37 cellular contexts compared by ENCODE assay signal in the genomic region with DNA sequence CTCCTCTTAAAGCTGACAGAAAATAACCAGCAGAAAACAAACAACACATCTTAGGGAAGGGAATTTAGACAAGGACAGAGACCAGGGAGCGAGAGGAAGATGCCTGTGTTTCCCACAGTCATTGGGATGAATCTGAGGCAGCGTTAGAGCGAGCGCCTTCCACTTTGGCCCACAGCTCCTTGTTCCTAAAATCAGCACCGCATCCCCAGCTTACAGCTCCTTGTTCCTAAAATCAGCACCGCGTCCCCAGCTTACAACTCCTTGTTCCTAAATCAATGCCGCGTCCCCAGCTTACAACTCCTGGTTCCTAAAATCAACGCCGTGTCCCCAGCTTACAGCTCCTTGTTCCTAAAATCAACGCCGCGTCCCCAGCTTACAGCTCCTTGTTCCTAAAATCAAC.
"Had no signal": no experiment of that assay in that cellular context is flagged by ENCODE, and none has a peak within 500 bp of the region (broad histone marks: within the 10 kb centered on the region; RNA-seq: fewer than 3 reads in every experiment).

No MANE protein-coding gene starts in this region.

- H3K27ac Mint-ChIP-seq: activated B cell treated with CpG ODN at 0.5 μM for 24 hours; activated CD4-positive, alpha-beta memory T cell treated with anti-CD3 and anti-CD28 coated beads for 36 hours; activated CD4-positive, alpha-beta T cell treated with anti-CD3 and anti-CD28 coated beads, Interleukin-2, amount 10 ng/mL, durations not matched to agents 24 days and 14 days; activated CD8-positive, alpha-beta T cell treated with anti-CD3 and anti-CD28 coated beads for 36 hours; activated naive CD4-positive, alpha-beta T cell treated with anti-CD3 and anti-CD28 coated beads, Interleukin-2, amount 10 ng/mL, durations not matched to agents 7 days and 5 days; activated naive CD4-positive, alpha-beta T cell treated with anti-CD3 and anti-CD28 coated beads, Interleukin-2, amount 50 U/mL, for 24 hours; activated naive CD8-positive, alpha-beta T cell; activated naive CD8-positive, alpha-beta T cell treated with anti-CD3 and anti-CD28 coated beads, Interleukin-2, amount 10 ng/mL, durations not matched to agents 7 days and 5 days; activated naive CD8-positive, alpha-beta T cell treated with anti-CD3 and anti-CD28 coated beads, Interleukin-2, amount 50 U/mL, for 24 hours; activated T-helper 2 cell treated with anti-CD3 and anti-CD28 coated beads, Interferon-gamma antibody, Interleukin-2, Interleukin-4, amounts not matched to agents 10 μg/mL and 5 μg/mL and 100 μg/mL, durations not matched to agents 14 hours and 24 hours and 36 hours; T-helper 1 cell treated with Interleukin-12 subunit alpha and Interleukin-12 subunit beta and Interleukin-4 antibody, amounts not matched to agents 30 μg/mL and 1 μg/mL, for 36 hours; T-helper 2 cell treated with Interferon-gamma antibody and Interleukin-4, amounts not matched to agents 5 μg/mL and 100 μg/mL, for 36 hours had no signal

- H3K4me3 ChIP-seq: ascending aorta, cardiac muscle cell had no signal

- H3K9me3 ChIP-seq: ascending aorta had no signal

- H3K36me3 ChIP-seq: ascending aorta, cardiac muscle cell had no signal

- H3K4me3 Mint-ChIP-seq: activated B cell treated with CpG ODN at 0.5 μM for 24 hours; activated CD4-positive, alpha-beta memory T cell treated with anti-CD3 and anti-CD28 coated beads for 36 hours; activated CD4-positive, alpha-beta T cell treated with anti-CD3 and anti-CD28 coated beads, Interleukin-2, amount 10 ng/mL, durations not matched to agents 24 days and 14 days; activated CD8-positive, alpha-beta T cell treated with anti-CD3 and anti-CD28 coated beads for 36 hours; activated naive CD4-positive, alpha-beta T cell treated with anti-CD3 and anti-CD28 coated beads, Interleukin-2, amount 10 ng/mL, durations not matched to agents 7 days and 5 days; activated naive CD4-positive, alpha-beta T cell treated with anti-CD3 and anti-CD28 coated beads, Interleukin-2, amount 50 U/mL, for 24 hours; activated naive CD8-positive, alpha-beta T cell; activated naive CD8-positive, alpha-beta T cell treated with anti-CD3 and anti-CD28 coated beads, Interleukin-2, amount 10 ng/mL, durations not matched to agents 7 days and 5 days; activated naive CD8-positive, alpha-beta T cell treated with anti-CD3 and anti-CD28 coated beads, Interleukin-2, amount 50 U/mL, for 24 hours; activated T-cell treated with anti-CD3 and anti-CD28 coated beads, Interleukin-2, amount 50 U/mL, for 4 hours; brain; central memory CD8-positive, alpha-beta T cell; T-helper 1 cell treated with Interleukin-12 subunit alpha and Interleukin-12 subunit beta and Interleukin-4 antibody, amounts not matched to agents 30 μg/mL and 1 μg/mL, for 36 hours; T-helper 2 cell treated with Interferon-gamma antibody and Interleukin-4, amounts not matched to agents 5 μg/mL and 100 μg/mL, for 36 hours had no signal

- H3K27me3 ChIP-seq: ascending aorta, cardiac muscle cell had no signal

- DNase-seq: activated B cell treated with CpG ODN at 0.5 μM for 24 hours; activated CD4-positive, alpha-beta memory T cell treated with anti-CD3 and anti-CD28 coated beads for 36 hours; activated CD4-positive, alpha-beta T cell treated with anti-CD3 and anti-CD28 coated beads for 4 hours; activated CD4-positive, alpha-beta T cell treated with anti-CD3 and anti-CD28 coated beads, Interleukin-2, amount 10 ng/mL, durations not matched to agents 24 days and 14 days; activated CD4-positive, alpha-beta T cell treated with anti-CD3 and anti-CD28 coated beads, Interleukin-2, amount 50 U/mL, for 1 hour; activated CD4-positive, alpha-beta T cell treated with anti-CD3 and anti-CD28 coated beads, Interleukin-2, amount 50 U/mL, for 4 hours; activated CD4-positive, CD25-positive, alpha-beta regulatory T cell treated with anti-CD3 and anti-CD28 coated beads, Interleukin-2, amount 50 U/mL, for 72 hours; activated CD8-positive, alpha-beta memory T cell treated with anti-CD3 and anti-CD28 coated beads, Interleukin-2, amount 50 U/mL, for 4 hours; activated CD8-positive, alpha-beta T cell treated with anti-CD3 and anti-CD28 coated beads for 36 hours; activated effector memory CD4-positive, alpha-beta T cell treated with Interleukin-2 at 50 U/mL for 16 hours; activated gamma-delta T cell; activated naive CD4-positive, alpha-beta T cell treated with anti-CD3 and anti-CD28 coated beads, Interleukin-2, amount 10 ng/mL, durations not matched to agents 7 days and 5 days; activated naive CD4-positive, alpha-beta T cell treated with Interleukin-2 at 50 U/mL for 16 hours; activated naive CD8-positive, alpha-beta T cell treated with anti-CD3 and anti-CD28 coated beads, Interleukin-2, amount 10 ng/mL, durations not matched to agents 7 days and 5 days; activated naive CD8-positive, alpha-beta T cell treated with anti-CD3 and anti-CD28 coated beads, Interleukin-2, amount 50 U/mL, for 24 hours; activated T-cell treated with anti-CD3 and anti-CD28 coated beads for 4 hours; activated T-cell treated with anti-CD3 and anti-CD28 coated beads, Interleukin-2, amount 50 U/mL, for 1 hour; activated T-cell treated with anti-CD3 and anti-CD28 coated beads, Interleukin-2, amount 50 U/mL, for 4 hours; amygdala; anterior cingulate cortex; caudate nucleus; cerebellar nuclear complex; T-helper 1 cell; T-helper 2 cell; T-helper 9 cell had no signal

- H3K27me3 Mint-ChIP-seq: activated B cell treated with CpG ODN at 0.5 μM for 24 hours; activated CD4-positive, alpha-beta T cell treated with anti-CD3 and anti-CD28 coated beads, Interleukin-2, amount 10 ng/mL, durations not matched to agents 24 days and 14 days; activated CD8-positive, alpha-beta T cell treated with anti-CD3 and anti-CD28 coated beads for 36 hours; activated naive CD4-positive, alpha-beta T cell treated with anti-CD3 and anti-CD28 coated beads, Interleukin-2, amount 10 ng/mL, durations not matched to agents 7 days and 5 days; activated naive CD4-positive, alpha-beta T cell treated with anti-CD3 and anti-CD28 coated beads, Interleukin-2, amount 50 U/mL, for 24 hours; activated naive CD8-positive, alpha-beta T cell; activated naive CD8-positive, alpha-beta T cell treated with anti-CD3 and anti-CD28 coated beads, Interleukin-2, amount 10 ng/mL, durations not matched to agents 7 days and 5 days; activated naive CD8-positive, alpha-beta T cell treated with anti-CD3 and anti-CD28 coated beads, Interleukin-2, amount 50 U/mL, for 24 hours; brain had no signal

- H3K4me1 Mint-ChIP-seq: activated B cell treated with CpG ODN at 0.5 μM for 24 hours; activated CD4-positive, alpha-beta T cell treated with anti-CD3 and anti-CD28 coated beads, Interleukin-2, amount 10 ng/mL, durations not matched to agents 24 days and 14 days; activated naive CD4-positive, alpha-beta T cell treated with anti-CD3 and anti-CD28 coated beads, Interleukin-2, amount 10 ng/mL, durations not matched to agents 7 days and 5 days; activated naive CD4-positive, alpha-beta T cell treated with anti-CD3 and anti-CD28 coated beads, Interleukin-2, amount 50 U/mL, for 24 hours; activated naive CD8-positive, alpha-beta T cell treated with anti-CD3 and anti-CD28 coated beads, Interleukin-2, amount 10 ng/mL, durations not matched to agents 7 days and 5 days; activated naive CD8-positive, alpha-beta T cell treated with anti-CD3 and anti-CD28 coated beads, Interleukin-2, amount 50 U/mL, for 24 hours; central memory CD8-positive, alpha-beta T cell had no signal

- H3K27ac ChIP-seq: ascending aorta, cardiac muscle cell, VCaP had no signal

- H3K9me3 Mint-ChIP-seq: activated CD4-positive, alpha-beta memory T cell treated with anti-CD3 and anti-CD28 coated beads for 36 hours; activated CD4-positive, alpha-beta T cell treated with anti-CD3 and anti-CD28 coated beads, Interleukin-2, amount 10 ng/mL, durations not matched to agents 24 days and 14 days; activated CD8-positive, alpha-beta T cell treated with anti-CD3 and anti-CD28 coated beads for 36 hours; activated naive CD4-positive, alpha-beta T cell treated with anti-CD3 and anti-CD28 coated beads, Interleukin-2, amount 10 ng/mL, durations not matched to agents 7 days and 5 days; activated naive CD4-positive, alpha-beta T cell treated with anti-CD3 and anti-CD28 coated beads, Interleukin-2, amount 50 U/mL, for 24 hours; activated naive CD8-positive, alpha-beta T cell treated with anti-CD3 and anti-CD28 coated beads, Interleukin-2, amount 10 ng/mL, durations not matched to agents 7 days and 5 days; activated naive CD8-positive, alpha-beta T cell treated with anti-CD3 and anti-CD28 coated beads, Interleukin-2, amount 50 U/mL, for 24 hours; activated T-cell treated with anti-CD3 and anti-CD28 coated beads, Interleukin-2, amount 50 U/mL, for 4 hours; activated T-helper 2 cell treated with anti-CD3 and anti-CD28 coated beads, Interferon-gamma antibody, Interleukin-2, Interleukin-4, amounts not matched to agents 10 μg/mL and 5 μg/mL and 100 μg/mL, durations not matched to agents 14 hours and 24 hours and 36 hours; central memory CD8-positive, alpha-beta T cell; T-helper 1 cell treated with Interleukin-12 subunit alpha and Interleukin-12 subunit beta and Interleukin-4 antibody, amounts not matched to agents 30 μg/mL and 1 μg/mL, for 36 hours; T-helper 2 cell treated with Interferon-gamma antibody and Interleukin-4, amounts not matched to agents 5 μg/mL and 100 μg/mL, for 36 hours had no signal

- ATAC-seq: activated CD8-positive, alpha-beta T cell treated with anti-CD3 and anti-CD28 coated beads for 36 hours; activated naive CD8-positive, alpha-beta T cell treated with anti-CD3 and anti-CD28 coated beads, Interleukin-2, amount 50 U/mL, for 24 hours; activated T-cell treated with anti-CD3 and anti-CD28 coated beads, Interleukin-2, amount 50 U/mL, for 4 hours had no signal

- H3K36me3 Mint-ChIP-seq: activated CD4-positive, alpha-beta memory T cell treated with anti-CD3 and anti-CD28 coated beads for 36 hours; activated naive CD4-positive, alpha-beta T cell treated with anti-CD3 and anti-CD28 coated beads, Interleukin-2, amount 10 ng/mL, durations not matched to agents 7 days and 5 days; activated naive CD4-positive, alpha-beta T cell treated with anti-CD3 and anti-CD28 coated beads, Interleukin-2, amount 50 U/mL, for 24 hours; activated naive CD8-positive, alpha-beta T cell; activated naive CD8-positive, alpha-beta T cell treated with anti-CD3 and anti-CD28 coated beads, Interleukin-2, amount 10 ng/mL, durations not matched to agents 7 days and 5 days; brain had no signal

- H3K4me1 ChIP-seq: ascending aorta had no signal

- FAIRE-seq: bronchial epithelial cell, TTC549 had no signal
